In the genomic region with DNA sequence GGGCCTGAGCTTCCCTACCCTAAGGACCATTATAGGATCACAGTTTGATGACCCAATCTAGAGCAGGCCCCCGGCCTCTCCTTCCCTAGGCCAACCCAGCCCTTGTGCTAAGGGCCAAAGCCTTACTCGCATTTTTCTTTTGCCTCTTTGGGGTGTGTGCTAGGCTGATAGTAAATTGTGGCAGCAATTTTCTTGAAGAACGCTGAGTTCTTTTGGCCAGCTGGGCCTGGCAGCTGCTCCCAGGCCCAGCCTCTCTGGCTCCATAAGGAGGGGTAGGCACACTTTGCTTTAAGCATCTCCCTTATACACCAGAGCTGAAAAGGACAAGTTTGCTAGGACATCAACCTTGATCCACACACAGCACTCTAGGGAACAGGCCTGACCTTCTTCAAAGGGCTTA, we compare ENCODE assay signal across 1 cellular context.
TF ChIP-seq lines count a peak whose summit lies in the region.

No MANE protein-coding gene starts in this region.

TF ChIP-seq in HepG2, 621 proteins besides CTCF, POLR2A, EP300 and RAD21:
- TF ChIP-seq FOSL2 (CRISPR knock-in tag; IDR thresholded peaks at IDR 0.05) (no peak), ZNF616 (CRISPR knock-in tag; IDR thresholded peaks at IDR 0.05; ENCODE audit: low read depth) (no peak), ZNF296 (CRISPR knock-in tag; conservative IDR thresholded peaks at IDR 0.05) (no peak), ZNF251 (CRISPR knock-in tag; IDR thresholded peaks at IDR 0.05) (no peak), FIP1L1 (IDR thresholded peaks at IDR 0.05; ENCODE audit: borderline replicate concordance, insufficient read depth, low read depth, low read length) (no peak), ZNF235 (CRISPR knock-in tag; IDR thresholded peaks at IDR 0.05; ENCODE audit: borderline replicate concordance) (no peak), ZSCAN29 (CRISPR knock-in tag; conservative IDR thresholded peaks at IDR 0.05) (no peak), ZBTB7A (CRISPR knock-in tag; IDR thresholded peaks at IDR 0.05) (no peak), MIER3 (CRISPR knock-in tag; IDR thresholded peaks at IDR 0.05; ENCODE audit: borderline replicate concordance) (no peak), CCAR2 (optimal IDR thresholded peaks at IDR 0.05; ENCODE audit: low read depth, low read length) (no peak), ASH2L (IDR thresholded peaks at IDR 0.05; ENCODE audit: insufficient read length, low read depth, low read length) (no peak), ZSCAN21 (CRISPR knock-in tag; IDR thresholded peaks at IDR 0.05; ENCODE audit: borderline replicate concordance) (no peak), ATF7-NPFF (CRISPR knock-in tag; IDR thresholded peaks at IDR 0.05; ENCODE audit: low read depth) (no peak), ZNF615 (CRISPR knock-in tag; IDR thresholded peaks at IDR 0.05; ENCODE audit: borderline replicate concordance) (no peak), ZMYM2 (CRISPR knock-in tag; IDR thresholded peaks at IDR 0.05) (no peak), ZNF747 (CRISPR knock-in tag; IDR thresholded peaks at IDR 0.05; ENCODE audit: borderline replicate concordance) (no peak)
- TF ChIP-seq, protein P1, sequence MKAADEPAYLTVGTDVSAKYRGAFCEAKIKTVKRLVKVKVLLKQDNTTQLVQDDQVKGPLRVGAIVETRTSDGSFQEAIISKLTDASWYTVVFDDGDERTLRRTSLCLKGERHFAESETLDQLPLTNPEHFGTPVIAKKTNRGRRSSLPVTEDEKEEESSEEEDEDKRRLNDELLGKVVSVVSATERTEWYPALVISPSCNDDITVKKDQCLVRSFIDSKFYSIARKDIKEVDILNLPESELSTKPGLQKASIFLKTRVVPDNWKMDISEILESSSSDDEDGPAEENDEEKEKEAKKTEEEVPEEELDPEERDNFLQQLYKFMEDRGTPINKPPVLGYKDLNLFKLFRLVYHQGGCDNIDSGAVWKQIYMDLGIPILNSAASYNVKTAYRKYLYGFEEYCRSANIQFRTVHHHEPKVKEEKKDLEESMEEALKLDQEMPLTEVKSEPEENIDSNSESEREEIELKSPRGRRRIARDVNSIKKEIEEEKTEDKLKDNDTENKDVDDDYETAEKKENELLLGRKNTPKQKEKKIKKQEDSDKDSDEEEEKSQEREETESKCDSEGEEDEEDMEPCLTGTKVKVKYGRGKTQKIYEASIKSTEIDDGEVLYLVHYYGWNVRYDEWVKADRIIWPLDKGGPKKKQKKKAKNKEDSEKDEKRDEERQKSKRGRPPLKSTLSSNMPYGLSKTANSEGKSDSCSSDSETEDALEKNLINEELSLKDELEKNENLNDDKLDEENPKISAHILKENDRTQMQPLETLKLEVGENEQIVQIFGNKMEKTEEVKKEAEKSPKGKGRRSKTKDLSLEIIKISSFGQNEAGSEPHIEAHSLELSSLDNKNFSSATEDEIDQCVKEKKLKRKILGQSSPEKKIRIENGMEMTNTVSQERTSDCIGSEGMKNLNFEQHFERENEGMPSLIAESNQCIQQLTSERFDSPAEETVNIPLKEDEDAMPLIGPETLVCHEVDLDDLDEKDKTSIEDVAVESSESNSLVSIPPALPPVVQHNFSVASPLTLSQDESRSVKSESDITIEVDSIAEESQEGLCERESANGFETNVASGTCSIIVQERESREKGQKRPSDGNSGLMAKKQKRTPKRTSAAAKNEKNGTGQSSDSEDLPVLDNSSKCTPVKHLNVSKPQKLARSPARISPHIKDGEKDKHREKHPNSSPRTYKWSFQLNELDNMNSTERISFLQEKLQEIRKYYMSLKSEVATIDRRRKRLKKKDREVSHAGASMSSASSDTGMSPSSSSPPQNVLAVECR (CRISPR knock-in tag; IDR thresholded peaks at IDR 0.05; ENCODE audit: borderline replicate concordance), result no peak
- TF ChIP-seq, protein P2, sequence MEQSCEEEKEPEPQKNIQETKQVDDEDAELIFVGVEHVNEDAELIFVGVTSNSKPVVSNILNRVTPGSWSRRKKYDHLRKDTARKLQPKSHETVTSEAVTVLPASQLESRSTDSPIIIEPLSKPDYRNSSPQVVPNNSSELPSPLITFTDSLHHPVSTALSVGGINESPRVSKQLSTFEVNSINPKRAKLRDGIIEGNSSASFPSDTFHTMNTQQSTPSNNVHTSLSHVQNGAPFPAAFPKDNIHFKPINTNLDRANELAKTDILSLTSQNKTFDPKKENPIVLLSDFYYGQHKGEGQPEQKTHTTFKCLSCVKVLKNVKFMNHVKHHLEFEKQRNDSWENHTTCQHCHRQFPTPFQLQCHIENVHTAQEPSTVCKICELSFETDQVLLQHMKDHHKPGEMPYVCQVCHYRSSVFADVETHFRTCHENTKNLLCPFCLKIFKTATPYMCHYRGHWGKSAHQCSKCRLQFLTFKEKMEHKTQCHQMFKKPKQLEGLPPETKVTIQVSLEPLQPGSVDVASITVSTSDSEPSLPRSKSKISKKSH (CRISPR knock-in tag; IDR thresholded peaks at IDR 0.05; ENCODE audit: borderline replicate concordance), result no peak
- TF ChIP-seq, protein P3, sequence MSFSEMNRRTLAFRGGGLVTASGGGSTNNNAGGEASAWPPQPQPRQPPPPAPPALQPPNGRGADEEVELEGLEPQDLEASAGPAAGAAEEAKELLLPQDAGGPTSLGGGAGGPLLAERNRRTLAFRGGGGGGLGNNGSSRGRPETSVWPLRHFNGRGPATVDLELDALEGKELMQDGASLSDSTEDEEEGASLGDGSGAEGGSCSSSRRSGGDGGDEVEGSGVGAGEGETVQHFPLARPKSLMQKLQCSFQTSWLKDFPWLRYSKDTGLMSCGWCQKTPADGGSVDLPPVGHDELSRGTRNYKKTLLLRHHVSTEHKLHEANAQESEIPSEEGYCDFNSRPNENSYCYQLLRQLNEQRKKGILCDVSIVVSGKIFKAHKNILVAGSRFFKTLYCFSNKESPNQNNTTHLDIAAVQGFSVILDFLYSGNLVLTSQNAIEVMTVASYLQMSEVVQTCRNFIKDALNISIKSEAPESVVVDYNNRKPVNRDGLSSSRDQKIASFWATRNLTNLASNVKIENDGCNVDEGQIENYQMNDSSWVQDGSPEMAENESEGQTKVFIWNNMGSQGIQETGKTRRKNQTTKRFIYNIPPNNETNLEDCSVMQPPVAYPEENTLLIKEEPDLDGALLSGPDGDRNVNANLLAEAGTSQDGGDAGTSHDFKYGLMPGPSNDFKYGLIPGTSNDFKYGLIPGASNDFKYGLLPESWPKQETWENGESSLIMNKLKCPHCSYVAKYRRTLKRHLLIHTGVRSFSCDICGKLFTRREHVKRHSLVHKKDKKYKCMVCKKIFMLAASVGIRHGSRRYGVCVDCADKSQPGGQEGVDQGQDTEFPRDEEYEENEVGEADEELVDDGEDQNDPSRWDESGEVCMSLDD (CRISPR knock-in tag; IDR thresholded peaks at IDR 0.05; ENCODE audit: borderline replicate concordance), result no peak
- TF ChIP-seq, protein P4, sequence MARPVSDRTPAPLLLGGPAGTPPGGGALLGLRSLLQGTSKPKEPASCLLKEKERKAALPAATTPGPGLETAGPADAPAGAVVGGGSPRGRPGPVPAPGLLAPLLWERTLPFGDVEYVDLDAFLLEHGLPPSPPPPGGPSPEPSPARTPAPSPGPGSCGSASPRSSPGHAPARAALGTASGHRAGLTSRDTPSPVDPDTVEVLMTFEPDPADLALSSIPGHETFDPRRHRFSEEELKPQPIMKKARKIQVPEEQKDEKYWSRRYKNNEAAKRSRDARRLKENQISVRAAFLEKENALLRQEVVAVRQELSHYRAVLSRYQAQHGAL (CRISPR knock-in tag; IDR thresholded peaks at IDR 0.05; ENCODE audit: not compliant biosample characterization), result no peak
